9 cellular contexts compared by ENCODE assay signal in the genomic region with DNA sequence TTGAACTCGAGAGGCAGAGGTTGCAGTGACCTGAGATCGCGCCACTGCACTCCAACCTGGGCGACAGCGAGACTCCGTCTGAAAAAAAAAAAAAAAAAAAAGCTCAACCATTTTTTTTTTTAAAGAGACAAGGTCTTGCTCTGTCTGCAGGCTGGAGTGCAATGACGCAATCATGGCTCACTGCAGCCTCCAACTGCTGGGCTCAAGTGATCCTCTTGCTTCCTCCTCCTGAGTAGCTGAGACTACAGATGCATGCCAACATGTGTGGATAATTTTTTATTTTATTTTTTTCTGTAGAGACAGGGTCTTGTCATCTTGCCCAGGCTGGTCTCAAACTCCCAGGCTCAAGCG. TPM values are rescaled to one million over a fixed set of nuclear protein-coding genes. Genes with fewer than 3 reads are reported as not detected.
A peak's percentile ranks its signal among the peaks of the same experiment; 100 is the strongest.
DNase-seq lines count a peak whose midpoint lies in the region; ATAC-seq and TF ChIP-seq lines count a peak whose summit lies in the region.
"Had no signal": no experiment of that assay in that cellular context is flagged by ENCODE, and none has a peak within 500 bp of the region (broad histone marks: within the 10 kb centered on the region; RNA-seq: fewer than 3 reads in every experiment).

No MANE protein-coding gene starts in this region.

- H3K9me3 ChIP-seq in lower lobe of right lung: no peaks in the 10 kb centered on the region

- H3K36me3 Mint-ChIP-seq in Calu3 (ENCODE audit: insufficient read depth, unreplicated experiment): peaks cover 42% of the 10 kb centered on the region

- peaks cover 22% of the 10 kb centered on the region for H3K4me1 Mint-ChIP-seq in Calu3 (ENCODE audit: low read depth, unreplicated experiment)

- ATAC-seq in lower lobe of right lung: peak; percentile 56 to 72
- no peak for ATAC-seq in HG03469 (IDR thresholded peaks at IDR 0.05; ENCODE audit: unreplicated experiment)
- no peak for ATAC-seq in GM21447 (IDR thresholded peaks at IDR 0.05; ENCODE audit: unreplicated experiment)

- H3K27ac Mint-ChIP-seq in Calu3 (ENCODE audit: unreplicated experiment): no peak overlapping the region

- peaks cover 75% of the 10 kb centered on the region for H3K4me1 ChIP-seq in lower lobe of right lung

- H3K4me3 ChIP-seq in NB4 (ENCODE audit: low read depth, low read length) (peak overlapping the region; percentile 25), lower lobe of right lung (peak overlapping the region; percentile 21)

- intact Hi-C loops in Calu3 (cut with micrococcal nuclease; ENCODE audit: unreplicated experiment) (no loop called here), lower lobe of right lung (cut with DNase I) (no loop called here)

- no peaks in the 10 kb centered on the region for H3K9me3 Mint-ChIP-seq in Calu3 (ENCODE audit: low read depth, unreplicated experiment)
- H3K9me3 Mint-ChIP-seq: brain had no signal

- peaks cover 41% of the 10 kb centered on the region for H3K36me3 ChIP-seq in lower lobe of right lung

- no peak for TF ChIP-seq POLR2A in NB4 (IDR thresholded peaks at IDR 0.05; ENCODE audit: extremely low read depth, insufficient read length)

- peak overlapping the region; percentile 62 for H3K27ac ChIP-seq in lower lobe of right lung

- CTCF ChIA-PET in Calu3 (lab: Charles Lee): interaction anchor here (0.6 to 1.0 kb wide), 2 partner anchors 10 to 12 kb away, joined by 4 to 9 read pairs; a partner anchor contains a TSS

- no TSS peak for BruUV-seq in Calu3 (replicated peaks; lab: Mats Ljungman, UMichigan)

- DNase-seq in Calu3: peak; percentile 46
- peak; percentile 98 for DNase-seq in NB4 (ENCODE audit: low read depth)
- peak; percentile 64 for DNase-seq in astrocyte of the hippocampus (ENCODE audit: low read depth, low spot score)
- DNase-seq in lower lobe of right lung: peak; percentile 87
- no peak for DNase-seq in COR-L47 (lab: John Stamatoyannopoulos, UW)
- no peak for DNase-seq in NCI-H1092 treated with DMSO at 0.1 percent for 48 hours (lab: John Stamatoyannopoulos, UW)

- TF ChIP-seq CTCF in Calu3 (IDR thresholded peaks at IDR 0.05; ENCODE audit: unreplicated experiment) (no peak), NB4 (IDR thresholded peaks at IDR 0.05; ENCODE audit: low read depth, low read length) (no peak), lower lobe of right lung (IDR thresholded peaks at IDR 0.05) (no peak)

- no peaks in the 10 kb centered on the region for H3K27me3 ChIP-seq in lower lobe of right lung (ENCODE audit: low read depth)

- H3K4me3 Mint-ChIP-seq in Calu3 (ENCODE audit: low read depth, unreplicated experiment): no peak overlapping the region

- no peaks in the 10 kb centered on the region for H3K27me3 Mint-ChIP-seq in Calu3 (ENCODE audit: unreplicated experiment)

RNA-seq across cellular contexts. Expression of a gene that starts 10.3 kb away (rescaled TPM):
- total RNA-seq in Calu3 (2022) (52.3 and 71.5 TPM in 2 replicates), lower lobe of right lung (148 TPM)

RNA-seq across cellular contexts. Expression of a gene that starts 21.8 kb away (rescaled TPM):
- total RNA-seq in Calu3 (2022) (193 and 222 TPM in 2 replicates), lower lobe of right lung (282 TPM)

RNA-seq across cellular contexts. Expression of a gene that starts 55.0 kb away (rescaled TPM):
- 466 and 506 TPM in 2 replicates for total RNA-seq in Calu3 (2022)
- 247 TPM for total RNA-seq in lower lobe of right lung

Comparison
In these comparisons a context has a peak if more than half of its experiments do, and no peak if none do; other contexts are left out.
1. DNase-seq: peak in Calu3 (single experiment), NB4 (single experiment), astrocyte of the hippocampus (single experiment) and lower lobe of right lung (single experiment); none in COR-L47 (single experiment) and NCI-H1092 treated with DMSO at 0.1 percent for 48 hours (single experiment).
2. ATAC-seq: peak in lower lobe of right lung (2 of 2); none in HG03469 (single experiment) and GM21447 (single experiment).